ENCODE assay signal across 16 cellular contexts in the genomic region with DNA sequence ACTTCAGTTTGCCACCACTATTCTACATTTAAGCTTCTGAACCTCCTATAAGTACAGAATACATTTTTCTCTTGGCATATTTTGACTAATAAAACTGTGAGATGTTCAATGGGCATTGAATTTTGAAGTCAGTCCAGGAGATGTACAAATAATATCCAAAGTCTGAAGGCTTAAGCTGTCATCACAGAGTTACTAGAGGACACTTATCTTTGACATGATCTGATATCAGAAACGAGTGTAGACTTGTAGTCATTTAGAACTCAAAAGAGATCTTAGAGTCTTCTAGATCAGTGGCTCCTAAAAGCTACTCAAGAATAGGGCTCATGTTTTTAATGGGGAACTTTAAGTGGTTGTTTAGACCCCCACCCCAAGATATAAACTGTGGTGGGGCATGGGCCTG.
DNase-seq lines count a peak whose midpoint lies in the region; ATAC-seq and TF ChIP-seq lines count a peak whose summit lies in the region.
"Had no signal": no experiment of that assay in that cellular context is flagged by ENCODE, and none has a peak within 500 bp of the region (broad histone marks: within the 10 kb centered on the region; RNA-seq: fewer than 3 reads in every experiment).

No MANE protein-coding gene starts in this region.

- H3K4me3 Mint-ChIP-seq in activated CD4-positive, alpha-beta T cell treated with anti-CD3 and anti-CD28 coated beads for 36 hours: peak overlapping the region; percentile 7
- no peak overlapping the region for H3K4me3 Mint-ChIP-seq in chondrocyte (ENCODE audit: unreplicated experiment)

- H3K9me2 ChIP-seq in OCI-LY1 (ENCODE audit: low read depth, low read length): no peaks in the 10 kb centered on the region

- peaks cover 2% of the 10 kb centered on the region for H3K9me3 Mint-ChIP-seq in activated CD4-positive, alpha-beta T cell treated with anti-CD3 and anti-CD28 coated beads for 36 hours (ENCODE audit: low read depth)
- H3K9me3 Mint-ChIP-seq in chondrocyte (ENCODE audit: low read depth): no peaks in the 10 kb centered on the region

- POLR2A ChIA-PET in activated CD4-positive, alpha-beta T cell treated with anti-CD3 and anti-CD28 coated beads for 36 hours (lab: Charles Lee): interaction anchor here (0.6 to 2.7 kb wide), 5 partner anchors 11 to 159 kb away, joined by 3 to 18 read pairs (median 5); no protein-coding TSS in a partner anchor

- no peak for DNase-seq in activated CD4-positive, alpha-beta T cell treated with anti-CD3 and anti-CD28 coated beads for 36 hours
- DNase-seq in activated CD4-positive, alpha-beta T cell treated with anti-CD3 and anti-CD28 coated beads, Interleukin-2, amount 50 U/mL, for 48 hours: no peak
- DNase-seq in chondrocyte (ENCODE audit: low spot score): no peak
- DNase-seq: brain microvascular endothelial cell; COR-L47; GF-D8; glutamatergic neuron; kidney; MV-4-11; SJCRH30; stimulated activated CD4-positive, alpha-beta T cell treated with anti-CD3 and anti-CD28 coated beads, Interleukin-1b, Interleukin-23, amount 100 ng/mL, for 48 hours had no signal

- H3K27ac Mint-ChIP-seq in activated CD4-positive, alpha-beta T cell treated with anti-CD3 and anti-CD28 coated beads for 36 hours: peak overlapping the region; percentile 74
- H3K27ac Mint-ChIP-seq in chondrocyte (ENCODE audit: unreplicated experiment): peak overlapping the region; percentile 49

- H3K27ac ChIP-seq in OCI-LY1 (ENCODE audit: low read depth, low read length, poor library complexity, severe bottlenecking): peak overlapping the region; percentile 7
- H3K27ac ChIP-seq in skin epidermis: peak overlapping the region in 11 of 21 experiments; percentile 4 to 68 (median 44)
- H3K27ac ChIP-seq: brain microvascular endothelial cell, SJCRH30 had no signal

- no peak overlapping the region for H2AFZ ChIP-seq in OCI-LY1 (ENCODE audit: low read length)

- TF ChIP-seq CTCF in OCI-LY1 (IDR thresholded peaks at IDR 0.05; ENCODE audit: low read length) (no peak), chondrocyte (IDR thresholded peaks at IDR 0.05) (no peak)

- H3K79me2 ChIP-seq in OCI-LY1 (ENCODE audit: insufficient read depth, low read length): no peaks in the 10 kb centered on the region

- H3K27me3 ChIP-seq in OCI-LY1 (ENCODE audit: insufficient read depth, low read length): no peaks in the 10 kb centered on the region
- H3K27me3 ChIP-seq: brain microvascular endothelial cell, SJCRH30 had no signal

- H3K4me2 ChIP-seq in OCI-LY1 (ENCODE audit: low read length): no peak overlapping the region

- intact Hi-C loops in activated CD4-positive, alpha-beta T cell treated with anti-CD3 and anti-CD28 coated beads for 36 hours (cut with DNase I, micrococcal nuclease): loop anchor here (1.0 to 2.0 kb wide), 4 partner anchors 11 to 121 kb away; no protein-coding TSS in a partner anchor

- H3K9me3 ChIP-seq in OCI-LY1 (ENCODE audit: low read length): no peaks in the 10 kb centered on the region
- H3K9me3 ChIP-seq: SJCRH30 had no signal

- H3K36me3 ChIP-seq in OCI-LY1 (ENCODE audit: insufficient read depth, low read length): peaks cover 89% of the 10 kb centered on the region

- H3K9ac ChIP-seq in OCI-LY1 (ENCODE audit: low read length): no peak overlapping the region

- peaks cover 30% of the 10 kb centered on the region for H3K4me1 ChIP-seq in OCI-LY1 (ENCODE audit: insufficient read depth, low read length, severe bottlenecking)
- H3K4me1 ChIP-seq: SJCRH30 had no signal

- peak; percentile 48 for ATAC-seq in activated CD4-positive, alpha-beta T cell treated with anti-CD3 and anti-CD28 coated beads for 36 hours
- ATAC-seq in GM21360 (IDR thresholded peaks at IDR 0.05; ENCODE audit: unreplicated experiment): no peak
- no peak for ATAC-seq in GM18861 (IDR thresholded peaks at IDR 0.05; ENCODE audit: unreplicated experiment)
- ATAC-seq in HG03432 (IDR thresholded peaks at IDR 0.05; ENCODE audit: unreplicated experiment): no peak

- H3K36me3 Mint-ChIP-seq in activated CD4-positive, alpha-beta T cell treated with anti-CD3 and anti-CD28 coated beads for 36 hours (ENCODE audit: low read depth): peaks cover 99% of the 10 kb centered on the region
- H3K36me3 Mint-ChIP-seq in chondrocyte (ENCODE audit: low read depth): peaks cover 64% of the 10 kb centered on the region

- CTCF ChIA-PET in activated CD4-positive, alpha-beta T cell treated with anti-CD3 and anti-CD28 coated beads for 36 hours (lab: Charles Lee): interaction anchor here (0.6 to 3.5 kb wide), 7 partner anchors 12 to 284 kb away, joined by 3 to 17 read pairs (median 5); no protein-coding TSS in a partner anchor

- no peaks in the 10 kb centered on the region for H3K27me3 Mint-ChIP-seq in activated CD4-positive, alpha-beta T cell treated with anti-CD3 and anti-CD28 coated beads for 36 hours
- no peaks in the 10 kb centered on the region for H3K27me3 Mint-ChIP-seq in chondrocyte (ENCODE audit: low read depth)

- H3K4me3 ChIP-seq in OCI-LY1 (ENCODE audit: low read depth, low read length, poor library complexity, severe bottlenecking): no peak overlapping the region
- no peak overlapping the region for H3K4me3 ChIP-seq in skin epidermis
- H3K4me3 ChIP-seq: SJCRH30 had no signal

- H3K4me1 Mint-ChIP-seq in activated CD4-positive, alpha-beta T cell treated with anti-CD3 and anti-CD28 coated beads for 36 hours: peaks cover 90% of the 10 kb centered on the region
- H3K4me1 Mint-ChIP-seq in chondrocyte (ENCODE audit: low read depth): peaks cover 74% of the 10 kb centered on the region

- no peaks in the 10 kb centered on the region for H4K20me1 ChIP-seq in OCI-LY1 (ENCODE audit: insufficient read depth, low read length)

- no peaks in the 10 kb centered on the region for H3F3A ChIP-seq in OCI-LY1 (ENCODE audit: insufficient read depth, low read length)
